ENCODE assay signal across 26 cellular contexts in genomic region chr9:70061776-70062175, GRCh38. TPM values are rescaled to one million over a fixed set of nuclear protein-coding genes. Genes with fewer than 3 reads are reported as not detected.
DNase-seq lines count a peak whose midpoint lies in the region; ATAC-seq and TF ChIP-seq lines count a peak whose summit lies in the region.
"Had no signal": no experiment of that assay in that cellular context is flagged by ENCODE, and none has a peak within 500 bp of the region (broad histone marks: within the 10 kb centered on the region; RNA-seq: fewer than 3 reads in every experiment).

No MANE protein-coding gene starts in this region.

- ATAC-seq in memory B cell (ENCODE audit: low read depth), result no peak
- ATAC-seq: esophagus mucosa had no signal

- DNase-seq in DMS53 (lab: John Stamatoyannopoulos, UW), result peak; percentile 48
- DNase-seq in LHCN-M2 (ENCODE audit: low read depth), result peak; percentile 95
- no peak for DNase-seq in esophagus squamous epithelium (lab: John Stamatoyannopoulos, UW)
- no peak for DNase-seq in memory B cell (ENCODE audit: low spot score in 2 of 2)
- DNase-seq in HEK293T (ENCODE audit: extremely low spot score), result no peak
- DNase-seq in activated CD8-positive, alpha-beta memory T cell treated with anti-CD3 and anti-CD28 coated beads, Interleukin-2, amount 50 U/mL, for 4 hours, result no peak
- no peak for DNase-seq in CD8-positive, alpha-beta memory T cell
- DNase-seq in glutamatergic neuron, result no peak
- DNase-seq: activated B cell treated with CpG ODN at 0.5 μM for 24 hours; activated CD4-positive, alpha-beta T cell treated with anti-CD3 and anti-CD28 coated beads, Interleukin-2, amount 50 U/mL, for 48 hours; activated effector memory CD4-positive, alpha-beta T cell treated with Interleukin-2 at 50 U/mL for 16 hours; brain microvascular endothelial cell; CD4-positive, alpha-beta T cell; DMS79; effector CD8-positive, alpha-beta T cell; immature natural killer cell; mucosa of descending colon; NCI-H187; NCI-H226; Peyer's patch; T-helper 9 cell had no signal

- H3K36me3 Mint-ChIP-seq in memory B cell (no peaks in the 10 kb centered on the region), glutamatergic neuron (ENCODE audit: unreplicated experiment) (no peaks in the 10 kb centered on the region)
- no peaks in the 10 kb centered on the region for H3K36me3 Mint-ChIP-seq in CD8-positive, alpha-beta memory T cell
- H3K36me3 Mint-ChIP-seq: immature natural killer cell; stimulated activated memory B cell treated with anti-CD40 and anti-IgM and Interleukin-4, amounts not matched to agents 10 μg/mL and 1 μg/mL and 100 μg/mL, for 72 hours had no signal

- no peak for TF ChIP-seq CTCF in esophagus squamous epithelium (IDR thresholded peaks at IDR 0.05)
- TF ChIP-seq CTCF in glutamatergic neuron (IDR thresholded peaks at IDR 0.05; ENCODE audit: partially characterized antibody, unreplicated experiment), result no peak

- H3K4me1 ChIP-seq in esophagus squamous epithelium, result peaks cover 0 to 61% (median 12%) of the 10 kb centered on the region in 3 donors
- H3K4me1 ChIP-seq in CD8-positive, alpha-beta memory T cell (ENCODE audit: insufficient read depth, low read length), result no peaks in the 10 kb centered on the region
- H3K4me1 ChIP-seq: Peyer's patch had no signal

- peaks cover 1% of the 10 kb centered on the region for H3K9me3 Mint-ChIP-seq in memory B cell
- no peaks in the 10 kb centered on the region for H3K9me3 Mint-ChIP-seq in CD8-positive, alpha-beta memory T cell
- H3K9me3 Mint-ChIP-seq in glutamatergic neuron (ENCODE audit: unreplicated experiment), result no peaks in the 10 kb centered on the region
- H3K9me3 Mint-ChIP-seq: CD4-positive, alpha-beta T cell; immature natural killer cell; stimulated activated memory B cell treated with anti-CD40 and anti-IgM and Interleukin-4, amounts not matched to agents 10 μg/mL and 1 μg/mL and 100 μg/mL, for 72 hours had no signal

- H3K4me1 Mint-ChIP-seq in memory B cell (peaks cover 3% of the 10 kb centered on the region), glutamatergic neuron (ENCODE audit: low read depth, unreplicated experiment) (no peaks in the 10 kb centered on the region)
- no peaks in the 10 kb centered on the region for H3K4me1 Mint-ChIP-seq in CD8-positive, alpha-beta memory T cell
- H3K4me1 Mint-ChIP-seq: immature natural killer cell had no signal

- 73 to 88% methylated on average over 1 of the region's 1 CpG for WGBS in esophagus squamous epithelium, 2 donors

- CTCF ChIA-PET in HEK293T (lab: Yijun Ruan, JAX), result no interaction called here
- CTCF ChIA-PET in CD8-positive, alpha-beta memory T cell (lab: Charles Lee), result no interaction called here

- H3K27me3 Mint-ChIP-seq in memory B cell (peaks cover 7% of the 10 kb centered on the region), glutamatergic neuron (ENCODE audit: unreplicated experiment) (peaks cover 2% of the 10 kb centered on the region)
- peaks cover 12 to 35% of the 10 kb centered on the region in 2 donors for H3K27me3 Mint-ChIP-seq in CD8-positive, alpha-beta memory T cell

- H3K4me3 Mint-ChIP-seq in memory B cell (no peak overlapping the region), glutamatergic neuron (ENCODE audit: unreplicated experiment) (no peak overlapping the region)
- no peak overlapping the region for H3K4me3 Mint-ChIP-seq in CD8-positive, alpha-beta memory T cell
- H3K4me3 Mint-ChIP-seq: activated B cell treated with CpG ODN at 0.5 μM for 24 hours; CD4-positive, alpha-beta T cell; immature natural killer cell; stimulated activated memory B cell treated with anti-CD40 and anti-IgM and Interleukin-4, amounts not matched to agents 10 μg/mL and 1 μg/mL and 100 μg/mL, for 72 hours had no signal

- POLR2A ChIA-PET in HEK293T (lab: Yijun Ruan, JAX), result no interaction called here
- POLR2A ChIA-PET in CD8-positive, alpha-beta memory T cell (lab: Charles Lee), result no interaction called here

- no peak overlapping the region for H3K4me3 ChIP-seq in esophagus squamous epithelium
- no peak overlapping the region for H3K4me3 ChIP-seq in CD8-positive, alpha-beta memory T cell (ENCODE audit: low read length)
- H3K4me3 ChIP-seq: GM12878, mucosa of descending colon, Peyer's patch, skin epidermis had no signal

- no peaks in the 10 kb centered on the region for H3K36me3 ChIP-seq in esophagus squamous epithelium
- H3K36me3 ChIP-seq in CD8-positive, alpha-beta memory T cell (ENCODE audit: insufficient read depth, low read length), result no peaks in the 10 kb centered on the region
- H3K36me3 ChIP-seq: brain microvascular endothelial cell, Peyer's patch had no signal

- H3K9me3 ChIP-seq in esophagus squamous epithelium, result no peaks in the 10 kb centered on the region
- no peaks in the 10 kb centered on the region for H3K9me3 ChIP-seq in CD8-positive, alpha-beta memory T cell (ENCODE audit: low read length)
- H3K9me3 ChIP-seq: mucosa of descending colon, Peyer's patch had no signal

- H3K27ac ChIP-seq in esophagus squamous epithelium, result peak overlapping the region in 3 of 4 donors; percentile 43 to 66 (median 52)
- no peak overlapping the region for H3K27ac ChIP-seq in CD8-positive, alpha-beta memory T cell (ENCODE audit: low read depth, low read length)
- H3K27ac ChIP-seq: brain microvascular endothelial cell, KMS-11, Peyer's patch, skin epidermis had no signal

- intact Hi-C loops in esophagus squamous epithelium (cut with DNase I), result no loop called here

- no peak for TF ChIP-seq POLR2A in esophagus squamous epithelium (IDR thresholded peaks at IDR 0.05)

- H3K27ac Mint-ChIP-seq in memory B cell, result peak overlapping the region; percentile 78
- H3K27ac Mint-ChIP-seq in CD8-positive, alpha-beta memory T cell, result no peak overlapping the region
- no peak overlapping the region for H3K27ac Mint-ChIP-seq in glutamatergic neuron (ENCODE audit: unreplicated experiment)
- H3K27ac Mint-ChIP-seq: activated B cell treated with CpG ODN at 0.5 μM for 24 hours; CD4-positive, alpha-beta T cell; immature natural killer cell; stimulated activated memory B cell treated with anti-CD40 and anti-IgM and Interleukin-4, amounts not matched to agents 10 μg/mL and 1 μg/mL and 100 μg/mL, for 72 hours had no signal

- no peaks in the 10 kb centered on the region for H3K27me3 ChIP-seq in esophagus squamous epithelium
- H3K27me3 ChIP-seq in CD8-positive, alpha-beta memory T cell (ENCODE audit: insufficient read depth, low read length, poor library complexity, severe bottlenecking), result no peaks in the 10 kb centered on the region
- H3K27me3 ChIP-seq: brain microvascular endothelial cell, Peyer's patch had no signal

TF ChIP-seq in HEK293T, 16 proteins besides CTCF, POLR2A, EP300 and RAD21:
- no peak for TF ChIP-seq SUZ12 (IDR thresholded peaks at IDR 0.05)
- no peak for TF ChIP-seq TARDBP (IDR thresholded peaks at IDR 0.05)
- no peak for TF ChIP-seq BHLHE40 (IDR thresholded peaks at IDR 0.05; ENCODE audit: borderline replicate concordance)
- no peak for TF ChIP-seq NFRKB (IDR thresholded peaks at IDR 0.05)
- no peak for TF ChIP-seq HDGF (IDR thresholded peaks at IDR 0.05; ENCODE audit: borderline replicate concordance)
- TF ChIP-seq L3MBTL2 (conservative IDR thresholded peaks at IDR 0.05), result no peak
- no peak for TF ChIP-seq PKNOX1 (IDR thresholded peaks at IDR 0.05)
- TF ChIP-seq ELF4 (IDR thresholded peaks at IDR 0.05), result no peak
- no peak for TF ChIP-seq ARNT (IDR thresholded peaks at IDR 0.05)
- TF ChIP-seq LEF1 (IDR thresholded peaks at IDR 0.05; ENCODE audit: borderline replicate concordance), result no peak
- TF ChIP-seq CTBP1 (IDR thresholded peaks at IDR 0.05; ENCODE audit: borderline replicate concordance), result no peak
- no peak for TF ChIP-seq FOXA1 (IDR thresholded peaks at IDR 0.05)
- TF ChIP-seq FOXK2 (IDR thresholded peaks at IDR 0.05), result no peak

RNA-seq across cellular contexts. Expression of gene MAMDC2, which starts 18.1 kb away (rescaled TPM):
- total RNA-seq in LHCN-M2 (2014; rRNA removed) (42.1 and 53.2 TPM in 2 replicates), esophagus squamous epithelium (10 to 100 TPM in 2 of 4 donors, 1 to 10 TPM in 2; 1.9 to 58.4 (median 11.3) TPM), glutamatergic neuron (ENCODE audit: unreplicated experiment) (0.22 TPM)
- polyA plus RNA-seq in LHCN-M2 (2012), result 19.7 TPM
- not detected for total RNA-seq in CD8-positive, alpha-beta memory T cell
- 0.10 TPM for polyA plus RNA-seq in CD8-positive, alpha-beta memory T cell
- total RNA-seq: activated B cell treated with CpG ODN at 0.5 μM for 24 hours, GM12878 had no signal

Comparison
In these comparisons a context has a peak if more than half of its experiments do, and no peak if none do; other contexts are left out.
1. DNase-seq: peak in DMS53 (single experiment) and LHCN-M2 (single experiment); none in esophagus squamous epithelium (single experiment), memory B cell (0 of 2), HEK293T (single experiment), activated CD8-positive, alpha-beta memory T cell treated with anti-CD3 and anti-CD28 coated beads, Interleukin-2, amount 50 U/mL, for 4 hours (single experiment), CD8-positive, alpha-beta memory T cell (0 of 5) and glutamatergic neuron (single experiment).